Comparison of ENCODE assay signal across 1 cellular context in genomic region chr1:2632051-2632430, GRCh38.
TF ChIP-seq lines count a peak whose summit lies in the region.

No MANE protein-coding gene starts in this region.

TF ChIP-seq in K562, 482 proteins besides CTCF, POLR2A, EP300 and RAD21:
- TF ChIP-seq ZNF24 (IDR thresholded peaks at IDR 0.05) (0 out of 2 replicates have a peak, but pooled peaks have one; percentile 27), HINFP (tag; conservative IDR thresholded peaks at IDR 0.05; ENCODE audit: low read depth) (no peak), MEF2D (tag; conservative IDR thresholded peaks at IDR 0.05; ENCODE audit: low read depth) (no peak)
